ENCODE assay signal across 28 cellular contexts in genomic region chr18:44545359-44545985, GRCh38.
"Had no signal": no experiment of that assay in that cellular context is flagged by ENCODE, and none has a peak within 500 bp of the region (broad histone marks: within the 10 kb centered on the region; RNA-seq: fewer than 3 reads in every experiment).

No MANE protein-coding gene starts in this region.

- H3K4me3 Mint-ChIP-seq: mesothelial cell of epicardium; naive thymus-derived CD4-positive, alpha-beta T cell; nephron; neural progenitor cell had no signal

- H3K27ac ChIP-seq: coronary artery, esophagus muscularis mucosa, foreskin keratinocyte, heart right ventricle, left lung, neural progenitor cell, prostate gland, right atrium auricular region, thoracic aorta, transverse colon, vagina had no signal

- H3K4me3 ChIP-seq: coronary artery, esophagus muscularis mucosa, heart right ventricle, left lung, mucosa of descending colon, neural progenitor cell, prostate gland, right atrium auricular region, smooth muscle cell, thoracic aorta, transverse colon, vagina had no signal

- H3K9me3 Mint-ChIP-seq: nephron, neural progenitor cell had no signal

- ATAC-seq: foreskin keratinocyte; heart right ventricle; left cardiac atrium; left lung; mucosa of descending colon; naive thymus-derived CD4-positive, alpha-beta T cell; sciatic nerve had no signal

- H3K36me3 ChIP-seq: esophagus muscularis mucosa, heart right ventricle, left lung, neural progenitor cell, prostate gland, right atrium auricular region, thoracic aorta, transverse colon, vagina had no signal

- H2AFZ ChIP-seq: neural progenitor cell had no signal

- H3K9me3 ChIP-seq: esophagus muscularis mucosa, heart right ventricle, left lung, mucosa of descending colon, prostate gland, right atrium auricular region, thoracic aorta, transverse colon, vagina had no signal

- H3K27ac Mint-ChIP-seq: mesothelial cell of epicardium; naive thymus-derived CD4-positive, alpha-beta T cell; nephron; neural progenitor cell had no signal

- H3K4me2 ChIP-seq: neural progenitor cell, smooth muscle cell had no signal

- H3K4me1 ChIP-seq: foreskin keratinocyte, neural progenitor cell, prostate gland, right atrium auricular region had no signal

- DNase-seq: dermis blood vessel endothelial cell; effector memory CD4-positive, alpha-beta T cell; foreskin keratinocyte; glutamatergic neuron; heart right ventricle; hippocampal formation; left cardiac atrium; left lung; mesenchymal stem cell; mucosa of descending colon; naive thymus-derived CD4-positive, alpha-beta T cell; stimulated activated CD4-positive, alpha-beta T cell treated with anti-CD3 and anti-CD28 coated beads, Interleukin-12 subunit alpha, Interleukin-12 subunit beta, amount 100 ng/mL, for 4 hours; stimulated activated CD4-positive, alpha-beta T cell treated with anti-CD3 and anti-CD28 coated beads, Interleukin-1b, Interleukin-23, amount 100 ng/mL, for 48 hours; stimulated activated CD4-positive, alpha-beta T cell treated with anti-CD3 and anti-CD28 coated beads, Interleukin-4, amount 100 ng/mL, for 1 hour; stimulated activated CD8-positive, alpha-beta memory T cell treated with anti-CD3 and anti-CD28 coated beads, Interleukin-4, amount 100 ng/mL, for 48 hours; stimulated activated naive CD4-positive, alpha-beta T cell treated with Interleukin-2 at 50 U/mL for 16 hours; transverse colon had no signal

- H3K9ac ChIP-seq: neural progenitor cell had no signal

- H3K36me3 Mint-ChIP-seq: mesothelial cell of epicardium; naive thymus-derived CD4-positive, alpha-beta T cell; neural progenitor cell had no signal

- H3K27me3 ChIP-seq: esophagus muscularis mucosa, foreskin keratinocyte, heart right ventricle, left lung, neural progenitor cell, right atrium auricular region, transverse colon, vagina had no signal

- H3K27me3 Mint-ChIP-seq: naive thymus-derived CD4-positive, alpha-beta T cell had no signal

- H3K4me1 Mint-ChIP-seq: neural progenitor cell had no signal
